In genomic region chr1:65769621-65770020, GRCh38 we compare ENCODE assay signal across 15 cellular contexts.
"Had no signal": no experiment of that assay in that cellular context is flagged by ENCODE, and none has a peak within 500 bp of the region (broad histone marks: within the 10 kb centered on the region; RNA-seq: fewer than 3 reads in every experiment).

No MANE protein-coding gene starts in this region.

- ATAC-seq: activated CD4-positive, alpha-beta T cell treated with anti-CD3 and anti-CD28 coated beads for 36 hours; activated CD8-positive, alpha-beta T cell treated with anti-CD3 and anti-CD28 coated beads for 36 hours; sciatic nerve; stimulated activated naive B cell treated with anti-CD40 and anti-IgM and Interleukin-4, amounts not matched to agents 10 μg/mL and 1 μg/mL and 100 μg/mL, for 72 hours had no signal

- H3K4me3 ChIP-seq: cardiac muscle cell, transverse colon had no signal

- H3K9me3 ChIP-seq: transverse colon had no signal

- DNase-seq: activated CD4-positive, alpha-beta T cell treated with anti-CD3 and anti-CD28 coated beads for 36 hours; activated CD8-positive, alpha-beta memory T cell treated with anti-CD3 and anti-CD28 coated beads, Interleukin-2, amount 50 U/mL, for 4 hours; activated CD8-positive, alpha-beta T cell treated with anti-CD3 and anti-CD28 coated beads for 36 hours; activated naive CD8-positive, alpha-beta T cell treated with anti-CD3 and anti-CD28 coated beads, Interleukin-2, amount 10 ng/mL, durations not matched to agents 7 days and 5 days; hypothalamus; kidney glomerular epithelial cell; mesendoderm; nephron progenitor cell; stimulated activated CD4-positive, alpha-beta T cell treated with anti-CD3 and anti-CD28 coated beads, Interleukin-2, amount 100 ng/mL, for 24 hours; stimulated activated naive B cell treated with anti-CD40 and anti-IgM and Interleukin-4, amounts not matched to agents 10 μg/mL and 1 μg/mL and 100 μg/mL, for 72 hours; T1000; transverse colon; WERI-Rb-1 had no signal

- H3K27ac ChIP-seq: cardiac muscle cell, transverse colon, WERI-Rb-1 had no signal

- H3K36me3 ChIP-seq: cardiac muscle cell, transverse colon, WERI-Rb-1 had no signal

- H3K27me3 ChIP-seq: cardiac muscle cell, transverse colon had no signal
